8 cellular contexts compared by ENCODE assay signal in the genomic region with DNA sequence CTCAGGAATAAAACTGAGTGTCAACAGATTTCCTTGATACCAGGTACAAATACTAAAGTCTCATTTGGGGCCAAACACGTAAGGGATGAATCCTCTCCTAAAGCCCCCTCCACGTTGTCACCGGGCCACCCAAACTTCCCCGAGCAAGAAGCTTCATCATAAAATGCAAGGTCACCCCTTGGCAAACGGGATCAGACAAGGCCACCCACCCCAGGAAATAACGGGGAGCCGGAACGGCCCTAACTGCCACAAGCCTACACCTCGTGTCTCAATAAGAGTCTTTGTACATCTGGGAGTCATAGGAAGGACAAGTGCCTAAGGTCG. TPM values are rescaled to one million over a fixed set of nuclear protein-coding genes. Genes with fewer than 3 reads are reported as not detected.
DNase-seq lines count a peak whose midpoint lies in the region; ATAC-seq, FAIRE-seq and TF ChIP-seq lines count a peak whose summit lies in the region.

No MANE protein-coding gene starts in this region.

- H3K27ac ChIP-seq in mesenchymal stem cell (ENCODE audit: low read length, poor library complexity, severe bottlenecking) = peak overlapping the region; percentile 85
- peak overlapping the region in 1 of 2 donors; percentile 81 for H3K27ac ChIP-seq in aorta (ENCODE audit: low read depth in 1 of 2, low read length in 2 of 2)

- H2AK5ac ChIP-seq in mesenchymal stem cell (ENCODE audit: low read length, severe bottlenecking) = no peak overlapping the region

- H3K23ac ChIP-seq in mesenchymal stem cell (ENCODE audit: low read length in 2 of 2) = peak overlapping the region in 1 of 2 experiments; percentile 15

- no peaks in the 10 kb centered on the region for H3K27me3 ChIP-seq in bronchial epithelial cell (ENCODE audit: control insufficient read depth, insufficient read depth, low read length)
- no peaks in the 10 kb centered on the region for H3K27me3 ChIP-seq in mesenchymal stem cell (ENCODE audit: control insufficient read depth in 1 of 2, insufficient read depth in 1 of 2, low read length in 2 of 2)
- no peaks in the 10 kb centered on the region for H3K27me3 ChIP-seq in aorta (ENCODE audit: control insufficient read depth in 1 of 2, insufficient read depth in 2 of 2, low read length in 1 of 2)

- peak; percentile 36 for DNase-seq in stimulated activated CD4-positive, alpha-beta T cell treated with anti-CD3 and anti-CD28 coated beads, Interleukin-15, amount 100 ng/mL, for 24 hours
- no peak for DNase-seq in stimulated activated CD4-positive, alpha-beta T cell treated with anti-CD3 and anti-CD28 coated beads, Interleukin-1b, Interleukin-23, amount 100 ng/mL, for 48 hours
- DNase-seq in bronchial epithelial cell (ENCODE audit: low read depth) = no peak
- no peak for DNase-seq in mesenchymal stem cell
- DNase-seq in aorta = peak in 1 of 2 donors; percentile 52
- no peak for DNase-seq in OCI-M1 (lab: John Stamatoyannopoulos, UW)
- no peak for DNase-seq in dermis blood vessel endothelial cell

- no peak overlapping the region for H2BK15ac ChIP-seq in mesenchymal stem cell (ENCODE audit: low read depth, poor library complexity, severe bottlenecking)

- H4K91ac ChIP-seq in mesenchymal stem cell (ENCODE audit: low read length) = peak overlapping the region; percentile 88

- H3K36me3 ChIP-seq in bronchial epithelial cell (ENCODE audit: control insufficient read depth, insufficient read depth, low read length) (peaks cover 50% of the 10 kb centered on the region), mesenchymal stem cell (ENCODE audit: control insufficient read depth in 1 of 2, insufficient read depth in 2 of 2, low read depth in 1 of 2, low read length in 2 of 2) (peaks cover 48 to 50% of the 10 kb centered on the region in 2 experiments), aorta (ENCODE audit: control insufficient read depth in 1 of 2, insufficient read depth in 2 of 2, low read length in 1 of 2) (peaks cover 8 to 25% of the 10 kb centered on the region in 2 donors)

- no peak for TF ChIP-seq CTCF in bronchial epithelial cell (IDR thresholded peaks at IDR 0.05; ENCODE audit: insufficient read depth, low read length, severe bottlenecking)

- WGBS in mesenchymal stem cell = 1% methylated on average over 7 of the region's 10 CpGs
- WGBS in aorta, 2 donors = 1% methylated on average over 10 of the region's 10 CpGs

- H3K4me1 ChIP-seq in mesenchymal stem cell (ENCODE audit: control insufficient read depth, insufficient read depth, low read depth, low read length) = peaks cover 37% of the 10 kb centered on the region
- H3K4me1 ChIP-seq in aorta (ENCODE audit: control insufficient read depth in 1 of 2, insufficient read depth in 2 of 2, low read length in 2 of 2) = peaks cover 0 to 5% of the 10 kb centered on the region in 2 donors

- H3K4me2 ChIP-seq in mesenchymal stem cell (ENCODE audit: low read length, poor library complexity, severe bottlenecking) = peak overlapping the region; percentile 67

- no peaks in the 10 kb centered on the region for H3K79me1 ChIP-seq in mesenchymal stem cell (replicated peaks; ENCODE audit: low read length, poor library complexity, severe bottlenecking)

- no peak overlapping the region for H2BK12ac ChIP-seq in mesenchymal stem cell (ENCODE audit: low read length in 2 of 2)

- H3K9me3 ChIP-seq in mesenchymal stem cell (ENCODE audit: control insufficient read depth, low read length) (no peaks in the 10 kb centered on the region), aorta (ENCODE audit: control insufficient read depth, low read length) (no peaks in the 10 kb centered on the region)

- intact Hi-C loops in aorta (cut with DNase I) = no loop called here

- peak overlapping the region; percentile 96 for H3K9ac ChIP-seq in mesenchymal stem cell (ENCODE audit: low read length)

- H4K8ac ChIP-seq in mesenchymal stem cell (ENCODE audit: low read length) = no peak overlapping the region

- ATAC-seq in aorta (ENCODE audit: low FRiP score) (no peak), HG03175 (IDR thresholded peaks at IDR 0.05; ENCODE audit: unreplicated experiment) (no peak)

- peak overlapping the region in 1 of 2 experiments; percentile 84 for H3K14ac ChIP-seq in mesenchymal stem cell (ENCODE audit: low read length in 2 of 2)

- H3K4me3 ChIP-seq in bronchial epithelial cell (ENCODE audit: low read depth, low read length) = peak overlapping the region; percentile 78
- peak overlapping the region; percentile 93 to 95 for H3K4me3 ChIP-seq in mesenchymal stem cell (ENCODE audit: insufficient read depth in 1 of 2, low read depth in 1 of 2, low read length in 2 of 2)
- peak overlapping the region; percentile 68 to 79 for H3K4me3 ChIP-seq in aorta (ENCODE audit: low read length in 2 of 2)

- no peak overlapping the region for H2AFZ ChIP-seq in mesenchymal stem cell (ENCODE audit: low read depth, low read length)

- no peak for FAIRE-seq in bronchial epithelial cell (lab: Jason Lieb, UNC)

- peak overlapping the region; percentile 88 to 97 for H3K18ac ChIP-seq in mesenchymal stem cell (ENCODE audit: low read depth in 1 of 2, low read length in 2 of 2)

- peak overlapping the region; percentile 58 to 90 for H3K4ac ChIP-seq in mesenchymal stem cell (ENCODE audit: low read depth in 1 of 2, low read length in 2 of 2)

- H2BK120ac ChIP-seq in mesenchymal stem cell (ENCODE audit: low read depth, low read length) = no peak overlapping the region

- no peak overlapping the region for H2BK5ac ChIP-seq in mesenchymal stem cell (ENCODE audit: low read depth, low read length, poor library complexity, severe bottlenecking)

RNA-seq across cellular contexts. Expression of gene EEF2, which starts 0.7 kb away (rescaled TPM):
- total RNA-seq in bronchial epithelial cell (3,055 and 4,680 TPM in 2 replicates), aorta (1,000 to 10,000 TPM; 1,616 to 1,851 TPM), dermis blood vessel endothelial cell (2,677 and 3,798 TPM in 2 replicates)
- 2,485 TPM for polyA plus RNA-seq in mesenchymal stem cell (2013, experiment 1 of 2)
- 2,452 TPM for polyA plus RNA-seq in mesenchymal stem cell (2013, experiment 2 of 2)
- 1,000 to 10,000 TPM in 1 of 2 donors, 100 to 1,000 TPM in 1; 969 to 1,197 TPM for polyA plus RNA-seq in aorta

RNA-seq across cellular contexts. Expression of gene DAPK3, which starts 13.6 kb away (rescaled TPM):
- total RNA-seq in bronchial epithelial cell = 105 and 128 TPM in 2 replicates
- polyA plus RNA-seq in mesenchymal stem cell (2013, experiment 1 of 2) = 83.5 TPM
- polyA plus RNA-seq in mesenchymal stem cell (2013, experiment 2 of 2) = 80.6 TPM
- 100 to 1,000 TPM; 118 to 197 TPM for total RNA-seq in aorta
- 100 to 1,000 TPM in 1 of 2 donors, 10 to 100 TPM in 1; 78.0 to 146 TPM for polyA plus RNA-seq in aorta
- 151 and 203 TPM in 2 replicates for total RNA-seq in dermis blood vessel endothelial cell

RNA-seq across cellular contexts. Expression of gene PIAS4, which starts 23.0 kb away (rescaled TPM):
- total RNA-seq in bronchial epithelial cell (10.0 and 24.2 TPM in 2 replicates), aorta (10 to 100 TPM; 14.9 to 20.3 TPM), dermis blood vessel endothelial cell (22.0 and 27.2 TPM in 2 replicates)
- polyA plus RNA-seq in mesenchymal stem cell (2013, experiment 1 of 2) = 49.3 TPM
- 49.4 TPM for polyA plus RNA-seq in mesenchymal stem cell (2013, experiment 2 of 2)
- 10 to 100 TPM in 1 of 2 donors, 1 to 10 TPM in 1; 6.5 to 16.8 TPM for polyA plus RNA-seq in aorta

RNA-seq across cellular contexts. Expression of gene NMRK2, which starts 51.7 kb away (rescaled TPM):
- not detected in 2 replicates for total RNA-seq in bronchial epithelial cell
- polyA plus RNA-seq in mesenchymal stem cell (2013, experiment 1 of 2) = not detected
- polyA plus RNA-seq in mesenchymal stem cell (2013, experiment 2 of 2) = not detected
- 1 to 10 TPM in 1 of 2 donors, not detected in 1; 2.4 TPM for total RNA-seq in aorta
- polyA plus RNA-seq in aorta = 1 to 10 TPM in 1 of 2 donors, under 1 TPM in 1; 0.18 to 5.5 TPM
- total RNA-seq in dermis blood vessel endothelial cell = not detected in 2 replicates
